8 cellular contexts compared by ENCODE assay signal in genomic region chr12:95204141-95204866, GRCh38. TPM values are rescaled to one million over a fixed set of nuclear protein-coding genes. Genes with fewer than 3 reads are reported as not detected.
DNase-seq lines count a peak whose midpoint lies in the region; ATAC-seq, FAIRE-seq and TF ChIP-seq lines count a peak whose summit lies in the region.

No MANE protein-coding gene starts in this region.

- H3K27ac ChIP-seq in ACC112 (ENCODE audit: low read depth, low read length) (peak overlapping the region; percentile 92), HepG2 (ENCODE audit: extremely low read length, insufficient read depth, low read length) (no peak overlapping the region), aorta (ENCODE audit: low read depth in 1 of 2, low read length in 2 of 2) (peak overlapping the region in 1 of 2 donors; percentile 50)

- TF ChIP-seq RAD21 in HepG2 (CRISPR knock-in tag; IDR thresholded peaks at IDR 0.05), result no peak

- no peaks in the 10 kb centered on the region for H4K20me1 ChIP-seq in HepG2 (ENCODE audit: insufficient read depth, low read length)

- no peak overlapping the region for H3K9ac ChIP-seq in HepG2 (ENCODE audit: insufficient read depth, low read depth, low read length)

- in situ Hi-C loops in HepG2 (cut with HindIII; ENCODE audit: extremely low pct_ligation_motif_present, low pct_unique_long_range_greater_than_20kb), result no loop called here

- TF ChIP-seq EP300 in HepG2 (IDR thresholded peaks at IDR 0.05; ENCODE audit: low read depth in 2 of 2, low read length in 2 of 2), result no peak
- no peak for TF ChIP-seq EP300 in HepG2 (CRISPR knock-in tag; IDR thresholded peaks at IDR 0.05; ENCODE audit: borderline replicate concordance)

- FAIRE-seq in bronchial epithelial cell (lab: Jason Lieb, UNC) (peak; percentile 58), HepG2 (lab: Jason Lieb, UNC) (no peak)

- H3K4me3 ChIP-seq in ACC112 (ENCODE audit: low read depth, low read length), result peak overlapping the region; percentile 44; the same call in 1 of the 2 replicates
- peak overlapping the region; percentile 19 for H3K4me3 ChIP-seq in bronchial epithelial cell (ENCODE audit: low read depth, low read length)
- no peak overlapping the region for H3K4me3 ChIP-seq in HepG2 (replicated peaks in 1 of 3; ENCODE audit: insufficient read depth in 1 of 3, low read depth in 2 of 3, low read length in 3 of 3)
- H3K4me3 ChIP-seq in aorta (ENCODE audit: low read length in 2 of 2), result no peak overlapping the region

- intact Hi-C loops in HepG2 (cut with micrococcal nuclease; ENCODE audit: unreplicated experiment), result no loop called here
- intact Hi-C loops in aorta (cut with DNase I), result no loop called here

- H3K9me3 ChIP-seq in HepG2 (ENCODE audit: low read length) (no peaks in the 10 kb centered on the region), aorta (ENCODE audit: control insufficient read depth, low read length) (no peaks in the 10 kb centered on the region)

- no peak for TF ChIP-seq CTCF in bronchial epithelial cell (IDR thresholded peaks at IDR 0.05; ENCODE audit: insufficient read depth, low read length, severe bottlenecking)
- TF ChIP-seq CTCF in HepG2 (CRISPR knock-in tag; IDR thresholded peaks at IDR 0.05), result no peak

- no peaks in the 10 kb centered on the region for H3K79me2 ChIP-seq in ACC112 (ENCODE audit: control insufficient read depth, insufficient read depth, low read length, unreplicated experiment)
- H3K79me2 ChIP-seq in HepG2 (ENCODE audit: insufficient read depth, low read length), result no peaks in the 10 kb centered on the region

- TF ChIP-seq POLR2A in HepG2 (IDR thresholded peaks at IDR 0.05; ENCODE audit: insufficient read depth in 1 of 2, low read depth in 2 of 2, low read length in 2 of 2), result no peak

- ATAC-seq in HepG2 (no peak), aorta (ENCODE audit: low FRiP score) (peak; percentile 6), HG02642 (IDR thresholded peaks at IDR 0.05; ENCODE audit: poor library complexity, unreplicated experiment) (no peak), GM21390 (IDR thresholded peaks at IDR 0.05; ENCODE audit: unreplicated experiment) (no peak)

- DNase-seq in HS-5 (ENCODE audit: low read depth) (peak; percentile 73), bronchial epithelial cell (ENCODE audit: low read depth) (peak; percentile 99), HepG2 (ENCODE audit: low spot score) (no peak), aorta (peak in 1 of 2 donors; percentile 58), NCI-H1930 (lab: John Stamatoyannopoulos, UW) (no peak)

- BruUV-seq in HepG2 (replicated peaks; lab: Mats Ljungman, UMichigan), result no TSS peak

- peaks cover 57% of the 10 kb centered on the region for H3K4me1 ChIP-seq in ACC112 (ENCODE audit: control insufficient read depth, insufficient read depth, low read length, unreplicated experiment)
- 0 out of 2 replicates have a peak, but pooled peaks cover 7% of the 10 kb centered on the region for H3K4me1 ChIP-seq in HepG2 (ENCODE audit: insufficient read depth, low read length)
- H3K4me1 ChIP-seq in aorta (ENCODE audit: control insufficient read depth in 1 of 2, insufficient read depth in 2 of 2, low read length in 2 of 2), result peaks cover 0 to 15% of the 10 kb centered on the region in 2 donors

- CTCF ChIA-PET in HepG2 (lab: Yijun Ruan, JAX; ENCODE audit: low intra/inter-chr PET ratio, low total read pairs), result no interaction called here

- H3K4me2 ChIP-seq in HepG2 (ENCODE audit: low read depth, low read length), result no peak overlapping the region

- H2AFZ ChIP-seq in ACC112 (ENCODE audit: low read length, unreplicated experiment) (peak overlapping the region; percentile 93), HepG2 (ENCODE audit: low read length) (no peak overlapping the region)

- 90% methylated on average over 11 of the region's 11 CpGs for WGBS in HepG2 (ENCODE audit: low lambda C conversion rate)
- 76 to 79% methylated on average over 11 of the region's 11 CpGs for WGBS in aorta, 2 donors

- H3K27me3 ChIP-seq in ACC112 (ENCODE audit: insufficient read depth, low read length) (no peaks in the 10 kb centered on the region), bronchial epithelial cell (ENCODE audit: control insufficient read depth, insufficient read depth, low read length) (no peaks in the 10 kb centered on the region), HepG2 (ENCODE audit: control insufficient read depth in 1 of 2, insufficient read depth in 2 of 2, low read length in 2 of 2) (no peaks in the 10 kb centered on the region), aorta (ENCODE audit: control insufficient read depth in 1 of 2, insufficient read depth in 2 of 2, low read length in 1 of 2) (no peaks in the 10 kb centered on the region)

- POLR2A ChIA-PET in HepG2 (lab: Yijun Ruan, JAX), result no interaction called here

- H3K36me3 ChIP-seq in ACC112 (ENCODE audit: insufficient read depth, low read length) (no peaks in the 10 kb centered on the region), bronchial epithelial cell (ENCODE audit: control insufficient read depth, insufficient read depth, low read length) (no peaks in the 10 kb centered on the region), HepG2 (replicated peaks in 1 of 2; ENCODE audit: control insufficient read depth in 1 of 2, insufficient read depth in 2 of 2, low read length in 2 of 2) (peaks cover 0 to 6% of the 10 kb centered on the region in 2 experiments; a peak in 2 of 5 replicates), aorta (ENCODE audit: control insufficient read depth in 1 of 2, insufficient read depth in 2 of 2, low read length in 1 of 2) (no peaks in the 10 kb centered on the region)

RNA-seq across cellular contexts. Expression of gene FGD6, which starts 13.0 kb away (rescaled TPM):
- 13.2 and 13.3 TPM in 2 replicates for total RNA-seq in bronchial epithelial cell
- 4.3 and 5.3 TPM in 2 replicates for total RNA-seq in HepG2 (2016; rRNA removed; fragmentation: Illumina TruSeq; extraction: Trizol)
- 4.7 and 6.1 TPM in 2 replicates for total RNA-seq in HepG2 (2016; cell fraction: cytosol; rRNA removed; fragmentation: Illumina TruSeq; extraction: Trizol; ENCODE audit: low read depth)
- total RNA-seq in HepG2 (2016; cell fraction: insoluble cytoplasmic fraction; rRNA removed; fragmentation: Illumina TruSeq; extraction: Trizol), result 4.1 and 4.3 TPM in 2 replicates
- total RNA-seq in HepG2 (2016; cell fraction: membrane; rRNA removed; fragmentation: Illumina TruSeq; extraction: Trizol), result 8.4 and 10.4 TPM in 2 replicates
- total RNA-seq in HepG2 (2016; cell fraction: nucleus; rRNA removed; fragmentation: Illumina TruSeq; extraction: Trizol), result 5.5 and 6.6 TPM in 2 replicates
- 1.1 and 2.2 TPM in 2 replicates for polyA plus RNA-seq in HepG2 (2011; rRNA removed)
- polyA plus RNA-seq in HepG2 (2011; cell fraction: cytosol; rRNA removed), result 0.79 and 0.92 TPM in 2 replicates
- polyA plus RNA-seq in HepG2 (2011; cell fraction: nucleus; rRNA removed), result 1.8 and 2.2 TPM in 2 replicates
- 1.1 TPM in 2 replicates for polyA plus RNA-seq in HepG2 (2012)
- 0.14 and 0.34 TPM in 2 replicates for polyA plus RNA-seq in HepG2 (2016; cell fraction: cytosol; fragmentation: Illumina TruSeq; extraction: Trizol; ENCODE audit: low read depth)
- 1.7 and 1.9 TPM in 2 replicates for polyA plus RNA-seq in HepG2 (2016; cell fraction: insoluble cytoplasmic fraction; fragmentation: Illumina TruSeq; extraction: Trizol; ENCODE audit: low read depth)
- polyA plus RNA-seq in HepG2 (2016; cell fraction: membrane; fragmentation: Illumina TruSeq; extraction: Trizol; ENCODE audit: low read depth), result 0.33 and 0.40 TPM in 2 replicates
- 2.8 and 3.7 TPM in 2 replicates for polyA plus RNA-seq in HepG2 (2016; cell fraction: nucleus; fragmentation: Illumina TruSeq; extraction: Trizol; ENCODE audit: insufficient read depth, low read depth)
- polyA minus RNA-seq in HepG2 (2011; rRNA and poly(A)+ RNA removed; ENCODE audit: low replicate concordance), result 1.9 and 7.0 TPM in 2 replicates
- polyA minus RNA-seq in HepG2 (2011; cell fraction: cytosol; rRNA and poly(A)+ RNA removed), result 4.3 and 4.8 TPM in 2 replicates
- polyA minus RNA-seq in HepG2 (2011; cell fraction: nucleus; rRNA and poly(A)+ RNA removed), result 11.8 and 12.5 TPM in 2 replicates
- total RNA-seq in aorta, result 10 to 100 TPM in 1 of 2 donors, 1 to 10 TPM in 1; 8.9 to 15.5 TPM
- 1 to 10 TPM in 1 of 2 donors, under 1 TPM in 1; 0.95 to 1.4 TPM for polyA plus RNA-seq in aorta

RNA-seq across cellular contexts. Expression of gene VEZT, which starts 13.3 kb away (rescaled TPM):
- total RNA-seq in bronchial epithelial cell (57.4 and 66.2 TPM in 2 replicates), HepG2 (2016; rRNA removed; fragmentation: Illumina TruSeq; extraction: Trizol) (29.3 and 35.5 TPM in 2 replicates), aorta (100 to 1,000 TPM in 1 of 2 donors, 10 to 100 TPM in 1; 81.0 to 103 TPM)
- 7.5 and 8.0 TPM in 2 replicates for total RNA-seq in HepG2 (2016; cell fraction: cytosol; rRNA removed; fragmentation: Illumina TruSeq; extraction: Trizol; ENCODE audit: low read depth)
- total RNA-seq in HepG2 (2016; cell fraction: insoluble cytoplasmic fraction; rRNA removed; fragmentation: Illumina TruSeq; extraction: Trizol), result 32.6 and 33.9 TPM in 2 replicates
- total RNA-seq in HepG2 (2016; cell fraction: membrane; rRNA removed; fragmentation: Illumina TruSeq; extraction: Trizol), result 18.5 and 18.7 TPM in 2 replicates
- total RNA-seq in HepG2 (2016; cell fraction: nucleus; rRNA removed; fragmentation: Illumina TruSeq; extraction: Trizol), result 42.1 and 42.8 TPM in 2 replicates
- polyA plus RNA-seq in HepG2 (2011; rRNA removed) (37.8 and 51.6 TPM in 2 replicates), aorta (10 to 100 TPM; 39.0 to 56.8 TPM)
- 17.3 and 26.2 TPM in 2 replicates for polyA plus RNA-seq in HepG2 (2011; cell fraction: cytosol; rRNA removed)
- polyA plus RNA-seq in HepG2 (2011; cell fraction: nucleus; rRNA removed), result 14.3 and 17.8 TPM in 2 replicates
- polyA plus RNA-seq in HepG2 (2012), result 20.0 and 33.9 TPM in 2 replicates
- polyA plus RNA-seq in HepG2 (2016; cell fraction: cytosol; fragmentation: Illumina TruSeq; extraction: Trizol; ENCODE audit: low read depth), result 2.8 and 3.1 TPM in 2 replicates
- 23.2 and 28.2 TPM in 2 replicates for polyA plus RNA-seq in HepG2 (2016; cell fraction: insoluble cytoplasmic fraction; fragmentation: Illumina TruSeq; extraction: Trizol; ENCODE audit: low read depth)
- polyA plus RNA-seq in HepG2 (2016; cell fraction: membrane; fragmentation: Illumina TruSeq; extraction: Trizol; ENCODE audit: low read depth), result 7.9 and 8.0 TPM in 2 replicates
- 32.9 and 35.3 TPM in 2 replicates for polyA plus RNA-seq in HepG2 (2016; cell fraction: nucleus; fragmentation: Illumina TruSeq; extraction: Trizol; ENCODE audit: insufficient read depth, low read depth)
- polyA minus RNA-seq in HepG2 (2011; rRNA and poly(A)+ RNA removed; ENCODE audit: low replicate concordance), result 30.9 and 73.5 TPM in 2 replicates
- 18.0 and 25.5 TPM in 2 replicates for polyA minus RNA-seq in HepG2 (2011; cell fraction: cytosol; rRNA and poly(A)+ RNA removed)
- 79.4 and 85.3 TPM in 2 replicates for polyA minus RNA-seq in HepG2 (2011; cell fraction: nucleus; rRNA and poly(A)+ RNA removed)

Comparison
In these comparisons a context has a peak if more than half of its experiments do, and no peak if none do; other contexts are left out.
1. H3K4me3 ChIP-seq: peak in ACC112 (single experiment) and bronchial epithelial cell (single experiment); none in HepG2 (0 of 3) and aorta (0 of 2).
2. DNase-seq: peak in HS-5 (single experiment) and bronchial epithelial cell (single experiment); none in HepG2 (single experiment) and NCI-H1930 (0 of 2).